8 cellular contexts compared by ENCODE assay signal in the genomic region with DNA sequence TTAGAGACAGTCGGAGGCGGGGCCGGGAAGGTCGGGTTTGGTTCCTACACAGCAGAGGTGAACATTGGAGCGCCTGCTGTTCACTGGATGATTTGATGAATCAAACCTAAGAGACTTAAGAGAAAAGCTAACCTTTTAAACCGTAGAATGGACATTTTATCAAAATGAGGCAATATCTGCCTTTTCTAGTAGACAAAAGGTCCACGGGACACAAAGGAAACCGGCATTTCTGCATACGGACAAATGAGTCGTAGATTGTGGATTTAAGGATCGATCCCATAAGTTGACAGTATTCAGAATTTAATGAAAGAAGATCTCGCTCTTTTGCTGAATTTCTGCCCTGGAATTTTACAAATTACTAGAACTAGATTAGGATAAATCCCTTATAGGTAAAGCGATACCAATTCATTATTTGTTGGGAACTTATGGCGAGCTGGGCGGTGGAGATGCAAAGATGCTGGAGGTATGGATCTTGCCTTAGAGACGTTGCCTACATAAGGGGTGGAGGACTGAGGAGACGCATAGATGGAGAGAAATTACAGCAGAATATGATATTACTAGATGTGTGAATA. TPM values are rescaled to one million over a fixed set of nuclear protein-coding genes. Genes with fewer than 3 reads are reported as not detected.
DNase-seq lines count a peak whose midpoint lies in the region; ATAC-seq and TF ChIP-seq lines count a peak whose summit lies in the region.

No MANE protein-coding gene starts in this region.

- peaks cover 60% of the 10 kb centered on the region for H3K79me2 ChIP-seq in Karpas-422 (ENCODE audit: low read length)

- H3K27me3 ChIP-seq in BE2C: no peaks in the 10 kb centered on the region
- no peaks in the 10 kb centered on the region for H3K27me3 ChIP-seq in Karpas-422 (ENCODE audit: low read length)
- H3K27me3 ChIP-seq in muscle layer of duodenum (ENCODE audit: low read depth, low read length): no peaks in the 10 kb centered on the region

- H3K4me1 ChIP-seq in BE2C (no peaks in the 10 kb centered on the region), Karpas-422 (ENCODE audit: low read length) (peaks cover 23% of the 10 kb centered on the region), muscle layer of duodenum (ENCODE audit: control insufficient read depth in 1 of 2, insufficient read depth in 2 of 2, low read length in 2 of 2) (peaks cover 13 to 21% of the 10 kb centered on the region in 2 donors)

- no peak for TF ChIP-seq CTCF in BE2C (IDR thresholded peaks at IDR 0.05; ENCODE audit: low read depth, low read length)

- H4K20me1 ChIP-seq in Karpas-422 (ENCODE audit: insufficient read depth, low read depth, low read length): peaks cover 4% of the 10 kb centered on the region; the same call in 1 of the 2 replicates

- no peak overlapping the region for H2AFZ ChIP-seq in Karpas-422 (ENCODE audit: low read length)

- H3K9me3 ChIP-seq in BE2C: no peaks in the 10 kb centered on the region
- H3K9me3 ChIP-seq in Karpas-422 (ENCODE audit: low read length): no peaks in the 10 kb centered on the region
- H3K9me3 ChIP-seq in muscle layer of duodenum (ENCODE audit: control insufficient read depth in 1 of 2, low read length in 2 of 2): no peaks in the 10 kb centered on the region

- H3K9me2 ChIP-seq in Karpas-422 (replicated peaks; ENCODE audit: insufficient read depth, low read length): no peaks in the 10 kb centered on the region

- DNase-seq in BE2C (no peak), Karpas-422 (peak; percentile 72), cerebellar cortex (ENCODE audit: low spot score) (peak; percentile 3), occipital lobe (lab: John Stamatoyannopoulos, UW) (no peak), cerebellum (ENCODE audit: low spot score) (no peak)
- DNase-seq in activated CD4-positive, alpha-beta T cell treated with anti-CD3 and anti-CD28 coated beads for 48 hours: no peak

- peak overlapping the region; percentile 86 for H3K9ac ChIP-seq in Karpas-422 (ENCODE audit: low read length)

- no peak for ATAC-seq in GM21381 (IDR thresholded peaks at IDR 0.05; ENCODE audit: unreplicated experiment)

- H3K4me3 ChIP-seq in BE2C (ENCODE audit: low read depth, low read length) (peak overlapping the region; percentile 99), Karpas-422 (ENCODE audit: low read length) (peak overlapping the region; percentile 93), muscle layer of duodenum (ENCODE audit: low read depth in 1 of 2, low read length in 2 of 2) (peak overlapping the region; percentile 82 to 98)

- peak overlapping the region; percentile 91 for H3K4me2 ChIP-seq in Karpas-422 (ENCODE audit: low read depth, low read length, poor library complexity, severe bottlenecking)

- H3K27ac ChIP-seq in Karpas-422 (ENCODE audit: low read length) (peak overlapping the region; percentile 85), muscle layer of duodenum (ENCODE audit: low read length) (peak overlapping the region; percentile 98)

- peaks cover 15% of the 10 kb centered on the region for H3K36me3 ChIP-seq in BE2C
- peaks cover 17% of the 10 kb centered on the region; the same call in 1 of the 2 replicates for H3K36me3 ChIP-seq in Karpas-422 (ENCODE audit: insufficient read depth, low read length)
- peaks cover 15 to 23% of the 10 kb centered on the region in 2 donors for H3K36me3 ChIP-seq in muscle layer of duodenum (ENCODE audit: control insufficient read depth in 1 of 2, insufficient read depth in 2 of 2, low read length in 2 of 2)

RNA-seq across cellular contexts. Expression of gene PAK1IP1, which starts 0.4 kb away (rescaled TPM):
- polyA plus RNA-seq in BE2C (2012; ENCODE audit: insufficient read depth, insufficient read length, low read depth): 50.2 TPM
- 12.3 and 14.3 TPM in 2 replicates for total RNA-seq in Karpas-422 (2014; rRNA removed; shearing (Covaris generic); ENCODE audit: low replicate concordance)
- total RNA-seq in occipital lobe: 22.1 TPM
- 12.2 TPM for total RNA-seq in cerebellum

RNA-seq across cellular contexts. Expression of gene C6orf52, which starts 0.8 kb away (rescaled TPM):
- 25.2 TPM for polyA plus RNA-seq in BE2C (2012; ENCODE audit: insufficient read depth, insufficient read length, low read depth)
- total RNA-seq in Karpas-422 (2014; rRNA removed; shearing (Covaris generic); ENCODE audit: low replicate concordance): not detected in 2 replicates
- total RNA-seq in occipital lobe (1.7 TPM), cerebellum (1.5 TPM)

RNA-seq across cellular contexts. Expression of gene TMEM14C, which starts 27.7 kb away (rescaled TPM):
- 33.3 TPM for polyA plus RNA-seq in BE2C (2012; ENCODE audit: insufficient read depth, insufficient read length, low read depth)
- 70.9 and 94.1 TPM in 2 replicates for total RNA-seq in Karpas-422 (2014; rRNA removed; shearing (Covaris generic); ENCODE audit: low replicate concordance)
- total RNA-seq in occipital lobe (34.2 TPM), cerebellum (39.8 TPM)

RNA-seq across cellular contexts. Expression of gene TMEM14B, which starts 52.4 kb away (rescaled TPM):
- 34.5 TPM for polyA plus RNA-seq in BE2C (2012; ENCODE audit: insufficient read depth, insufficient read length, low read depth)
- total RNA-seq in Karpas-422 (2014; rRNA removed; shearing (Covaris generic); ENCODE audit: low replicate concordance): 81.0 and 121 TPM in 2 replicates
- total RNA-seq in occipital lobe: 48.8 TPM
- total RNA-seq in cerebellum: 46.7 TPM

Comparison
In these comparisons a context has a peak if more than half of its experiments do, and no peak if none do; other contexts are left out.
1. DNase-seq: peak in Karpas-422 (single experiment) and cerebellar cortex (single experiment); none in BE2C (single experiment), occipital lobe (single experiment), activated CD4-positive, alpha-beta T cell treated with anti-CD3 and anti-CD28 coated beads for 48 hours (single experiment) and cerebellum (single experiment).
2. Peak in every context shown above with its lines, with median percentiles within 50 percentile points of each other: H3K4me3 ChIP-seq.